21 cellular contexts compared by ENCODE assay signal in genomic region chr4:823093-823760, GRCh38. TPM values are rescaled to one million over a fixed set of nuclear protein-coding genes. Genes with fewer than 3 reads are reported as not detected.
DNase-seq lines count a peak whose midpoint lies in the region; TF ChIP-seq lines count a peak whose summit lies in the region.
"Had no signal": no experiment of that assay in that cellular context is flagged by ENCODE, and none has a peak within 500 bp of the region (broad histone marks: within the 10 kb centered on the region; RNA-seq: fewer than 3 reads in every experiment).

No MANE protein-coding gene starts in this region.

- H3K9ac ChIP-seq in BLaER1 = no peak overlapping the region
- no peak overlapping the region for H3K9ac ChIP-seq in neural cell (ENCODE audit: low read length)

- peak overlapping the region; percentile 83 for H3K4me3 Mint-ChIP-seq in glutamatergic neuron (ENCODE audit: unreplicated experiment)
- H3K4me3 Mint-ChIP-seq: GM23338 had no signal

- no peak overlapping the region for H3K27ac Mint-ChIP-seq in glutamatergic neuron (ENCODE audit: unreplicated experiment)
- H3K27ac Mint-ChIP-seq: CD14-positive monocyte, GM23338 had no signal

- H3K36me3 ChIP-seq in BLaER1 = no peaks in the 10 kb centered on the region
- H3K36me3 ChIP-seq in neural cell (ENCODE audit: insufficient read depth, low read length) = no peaks in the 10 kb centered on the region
- H3K36me3 ChIP-seq in effector memory CD4-positive, alpha-beta T cell (ENCODE audit: control insufficient read depth, insufficient read depth, low read length) = no peaks in the 10 kb centered on the region

- H3K4me1 ChIP-seq in BLaER1 = peaks cover 31% of the 10 kb centered on the region
- peaks cover 11% of the 10 kb centered on the region for H3K4me1 ChIP-seq in effector memory CD4-positive, alpha-beta T cell (ENCODE audit: control insufficient read depth, insufficient read depth, low read length, poor library complexity, severe bottlenecking)

- H3K27ac ChIP-seq in BLaER1 (peak overlapping the region; percentile 15; the same call in 1 of the 2 replicates), neural cell (ENCODE audit: low read length) (no peak overlapping the region)
- H3K27ac ChIP-seq in effector memory CD4-positive, alpha-beta T cell (ENCODE audit: insufficient read depth, low read length, poor library complexity, severe bottlenecking) = no peak overlapping the region

- H3K4me3 ChIP-seq in BLaER1 = 0 out of 2 replicates have a peak overlapping the region, but pooled peaks have one; percentile 50
- peak overlapping the region; percentile 28 for H3K4me3 ChIP-seq in neural cell (ENCODE audit: low read length)
- H3K4me3 ChIP-seq in effector memory CD4-positive, alpha-beta T cell (ENCODE audit: insufficient read depth, low read depth, low read length, poor library complexity, severe bottlenecking) = no peak overlapping the region
- H3K4me3 ChIP-seq: GM23338 had no signal

- H3K79me2 ChIP-seq in neural cell (replicated peaks; ENCODE audit: insufficient read depth, low read length) = no peaks in the 10 kb centered on the region

- H3K4me1 Mint-ChIP-seq in glutamatergic neuron (ENCODE audit: low read depth, unreplicated experiment) = peaks cover 7% of the 10 kb centered on the region
- H3K4me1 Mint-ChIP-seq: CD14-positive monocyte had no signal

- no peak for TF ChIP-seq EP300 in neural cell (conservative IDR thresholded peaks at IDR 0.05; ENCODE audit: poor library complexity, severe bottlenecking)

- no peaks in the 10 kb centered on the region for H3F3A ChIP-seq in neural cell (ENCODE audit: insufficient read depth, low read length, poor library complexity, severe bottlenecking)

- peaks cover 18% of the 10 kb centered on the region for H3K27me3 Mint-ChIP-seq in glutamatergic neuron (ENCODE audit: unreplicated experiment)

- H4K20me1 ChIP-seq in BLaER1 = peaks cover 39% of the 10 kb centered on the region
- no peaks in the 10 kb centered on the region for H4K20me1 ChIP-seq in neural cell (ENCODE audit: insufficient read depth)

- TF ChIP-seq RAD21 in neural cell (conservative IDR thresholded peaks at IDR 0.05) = no peak

- H3K36me3 Mint-ChIP-seq in glutamatergic neuron (ENCODE audit: unreplicated experiment) = peaks cover 8% of the 10 kb centered on the region
- H3K36me3 Mint-ChIP-seq: CD14-positive monocyte had no signal

- peaks cover 12% of the 10 kb centered on the region for H3K9me3 Mint-ChIP-seq in glutamatergic neuron (ENCODE audit: unreplicated experiment)
- H3K9me3 Mint-ChIP-seq: GM23338 had no signal

- peak overlapping the region; percentile 78 for H3K4me2 ChIP-seq in BLaER1
- H3K4me2 ChIP-seq in neural cell (ENCODE audit: low read length) = no peak overlapping the region
- H3K4me2 ChIP-seq: GM23338 had no signal

- H2AFZ ChIP-seq in neural cell (ENCODE audit: low read depth, low read length) = no peak overlapping the region
- H2AFZ ChIP-seq: GM23338 had no signal

- TF ChIP-seq CTCF in glutamatergic neuron (IDR thresholded peaks at IDR 0.05; ENCODE audit: partially characterized antibody, unreplicated experiment) (no peak), neural cell (IDR thresholded peaks at IDR 0.05; ENCODE audit: poor library complexity, severe bottlenecking) (no peak)

- H3K9me2 ChIP-seq in neural cell (ENCODE audit: insufficient read depth, low read length) = no peaks in the 10 kb centered on the region

- DNase-seq in M059J (ENCODE audit: low read depth) = peak; percentile 30
- DNase-seq in glutamatergic neuron = no peak
- DNase-seq in kidney glomerular epithelial cell (lab: John Stamatoyannopoulos, UW) = no peak
- DNase-seq in AG08395 (ENCODE audit: low spot score) = no peak
- no peak for DNase-seq in effector memory CD4-positive, alpha-beta T cell
- DNase-seq in T1000 (lab: John Stamatoyannopoulos, UW) = no peak
- DNase-seq: Caco-2; DMS153; KG1; NCI-H1048; NCI-H1436 treated with DMSO at 0.1 percent for 48 hours; NCI-H2029 treated with DMSO at 0.1 percent for 48 hours; NCI-H2171 treated with DMSO at 0.1 percent for 48 hours; NCI-H446 treated with DMSO at 0.1 percent for 48 hours; NK-92 treated with Interleukin-12 subunit alpha and Interleukin-12 subunit beta, amount 100 ng/mL, for 24 hours; SIG-M5 had no signal

- peaks cover 71% of the 10 kb centered on the region for H3K27me3 ChIP-seq in BLaER1
- peaks cover 27% of the 10 kb centered on the region for H3K27me3 ChIP-seq in neural cell (ENCODE audit: insufficient read depth, low read depth, low read length)
- H3K27me3 ChIP-seq in effector memory CD4-positive, alpha-beta T cell (replicated peaks; ENCODE audit: control insufficient read depth, insufficient read depth, low read length, poor library complexity, severe bottlenecking) = peaks cover 24% of the 10 kb centered on the region

- no peaks in the 10 kb centered on the region for H3K9me3 ChIP-seq in BLaER1
- H3K9me3 ChIP-seq in neural cell (ENCODE audit: low read length) = no peaks in the 10 kb centered on the region
- H3K9me3 ChIP-seq in effector memory CD4-positive, alpha-beta T cell (ENCODE audit: control insufficient read depth, low read length) = no peaks in the 10 kb centered on the region
- H3K9me3 ChIP-seq: Caco-2 had no signal

TF ChIP-seq in neural cell, 6 proteins besides CTCF, POLR2A, EP300 and RAD21:
- TF ChIP-seq, protein P1, sequence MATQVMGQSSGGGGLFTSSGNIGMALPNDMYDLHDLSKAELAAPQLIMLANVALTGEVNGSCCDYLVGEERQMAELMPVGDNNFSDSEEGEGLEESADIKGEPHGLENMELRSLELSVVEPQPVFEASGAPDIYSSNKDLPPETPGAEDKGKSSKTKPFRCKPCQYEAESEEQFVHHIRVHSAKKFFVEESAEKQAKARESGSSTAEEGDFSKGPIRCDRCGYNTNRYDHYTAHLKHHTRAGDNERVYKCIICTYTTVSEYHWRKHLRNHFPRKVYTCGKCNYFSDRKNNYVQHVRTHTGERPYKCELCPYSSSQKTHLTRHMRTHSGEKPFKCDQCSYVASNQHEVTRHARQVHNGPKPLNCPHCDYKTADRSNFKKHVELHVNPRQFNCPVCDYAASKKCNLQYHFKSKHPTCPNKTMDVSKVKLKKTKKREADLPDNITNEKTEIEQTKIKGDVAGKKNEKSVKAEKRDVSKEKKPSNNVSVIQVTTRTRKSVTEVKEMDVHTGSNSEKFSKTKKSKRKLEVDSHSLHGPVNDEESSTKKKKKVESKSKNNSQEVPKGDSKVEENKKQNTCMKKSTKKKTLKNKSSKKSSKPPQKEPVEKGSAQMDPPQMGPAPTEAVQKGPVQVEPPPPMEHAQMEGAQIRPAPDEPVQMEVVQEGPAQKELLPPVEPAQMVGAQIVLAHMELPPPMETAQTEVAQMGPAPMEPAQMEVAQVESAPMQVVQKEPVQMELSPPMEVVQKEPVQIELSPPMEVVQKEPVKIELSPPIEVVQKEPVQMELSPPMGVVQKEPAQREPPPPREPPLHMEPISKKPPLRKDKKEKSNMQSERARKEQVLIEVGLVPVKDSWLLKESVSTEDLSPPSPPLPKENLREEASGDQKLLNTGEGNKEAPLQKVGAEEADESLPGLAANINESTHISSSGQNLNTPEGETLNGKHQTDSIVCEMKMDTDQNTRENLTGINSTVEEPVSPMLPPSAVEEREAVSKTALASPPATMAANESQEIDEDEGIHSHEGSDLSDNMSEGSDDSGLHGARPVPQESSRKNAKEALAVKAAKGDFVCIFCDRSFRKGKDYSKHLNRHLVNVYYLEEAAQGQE (IDR thresholded peaks at IDR 0.05; ENCODE audit: borderline replicate concordance) = no peak
- TF ChIP-seq EZH2 (IDR thresholded peaks at IDR 0.05; ENCODE audit: borderline replicate concordance, insufficient read depth, low read length, poor library complexity, severe bottlenecking) (no peak), TAF1 (IDR thresholded peaks at IDR 0.05; ENCODE audit: low read depth) (no peak), MXI1 (conservative IDR thresholded peaks at IDR 0.05; ENCODE audit: poor library complexity, severe bottlenecking) (no peak), SMC3 (conservative IDR thresholded peaks at IDR 0.05; ENCODE audit: poor library complexity) (no peak), POLR2AphosphoS5 (IDR thresholded peaks at IDR 0.05) (no peak)

RNA-seq across cellular contexts. Expression of gene CPLX1, which starts 2.7 kb away (rescaled TPM):
- not detected in 2 replicates for total RNA-seq in M059J (2014; rRNA removed; shearing (Covaris generic))
- total RNA-seq in glutamatergic neuron (ENCODE audit: unreplicated experiment) = 115 TPM
- polyA plus RNA-seq in neural cell = 5.1 and 7.6 TPM in 2 replicates
- 5.1 and 5.6 TPM in 2 replicates for polyA minus RNA-seq in neural cell
- total RNA-seq: RPMI7951 had no signal
- polyA plus RNA-seq: CD14-positive monocyte had no signal

Comparison
In these comparisons a context has a peak if more than half of its experiments do, and no peak if none do; other contexts are left out.
1. RNA of gene CPLX1, which starts 2.7 kb away (total RNA-seq): 115 TPM in glutamatergic neuron (single experiment); not detected in M059J; every median in the first group is over 100 times any median in the second.